ENCODE assay signal across 1 cellular context in the genomic region with DNA sequence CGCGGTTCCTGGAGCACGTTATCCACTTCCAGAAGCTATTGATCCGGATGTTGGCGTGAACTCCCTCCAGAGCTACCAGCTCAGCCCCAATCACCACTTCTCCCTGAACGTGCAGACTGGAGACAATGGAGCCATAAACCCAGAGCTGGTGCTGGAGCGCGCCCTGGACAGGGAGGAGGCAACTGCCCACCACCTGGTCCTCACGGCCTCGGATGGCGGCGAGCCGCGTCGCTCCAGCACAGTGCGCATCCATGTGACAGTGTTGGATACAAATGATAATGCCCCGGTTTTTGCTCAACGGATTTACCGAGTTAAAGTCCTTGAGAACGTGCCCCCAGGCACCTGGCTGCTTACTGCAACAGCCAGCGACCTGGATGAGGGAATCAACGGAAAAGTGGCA.
TF ChIP-seq lines count a peak whose summit lies in the region.

No MANE protein-coding gene starts in this region.

TF ChIP-seq in liver, 16 proteins besides CTCF, POLR2A, EP300 and RAD21:
- TF ChIP-seq, protein P1, sequence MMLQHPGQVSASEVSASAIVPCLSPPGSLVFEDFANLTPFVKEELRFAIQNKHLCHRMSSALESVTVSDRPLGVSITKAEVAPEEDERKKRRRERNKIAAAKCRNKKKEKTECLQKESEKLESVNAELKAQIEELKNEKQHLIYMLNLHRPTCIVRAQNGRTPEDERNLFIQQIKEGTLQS (IDR thresholded peaks at IDR 0.05) = no peak
- no peak for TF ChIP-seq JUND (IDR thresholded peaks at IDR 0.05)
- no peak for TF ChIP-seq NR2F2 (IDR thresholded peaks at IDR 0.05)
- TF ChIP-seq RXRA (IDR thresholded peaks at IDR 0.05) = no peak
- TF ChIP-seq FOXA2 (IDR thresholded peaks at IDR 0.05) = no peak
- no peak for TF ChIP-seq HNF4A (conservative IDR thresholded peaks at IDR 0.05)
- TF ChIP-seq, protein P2, sequence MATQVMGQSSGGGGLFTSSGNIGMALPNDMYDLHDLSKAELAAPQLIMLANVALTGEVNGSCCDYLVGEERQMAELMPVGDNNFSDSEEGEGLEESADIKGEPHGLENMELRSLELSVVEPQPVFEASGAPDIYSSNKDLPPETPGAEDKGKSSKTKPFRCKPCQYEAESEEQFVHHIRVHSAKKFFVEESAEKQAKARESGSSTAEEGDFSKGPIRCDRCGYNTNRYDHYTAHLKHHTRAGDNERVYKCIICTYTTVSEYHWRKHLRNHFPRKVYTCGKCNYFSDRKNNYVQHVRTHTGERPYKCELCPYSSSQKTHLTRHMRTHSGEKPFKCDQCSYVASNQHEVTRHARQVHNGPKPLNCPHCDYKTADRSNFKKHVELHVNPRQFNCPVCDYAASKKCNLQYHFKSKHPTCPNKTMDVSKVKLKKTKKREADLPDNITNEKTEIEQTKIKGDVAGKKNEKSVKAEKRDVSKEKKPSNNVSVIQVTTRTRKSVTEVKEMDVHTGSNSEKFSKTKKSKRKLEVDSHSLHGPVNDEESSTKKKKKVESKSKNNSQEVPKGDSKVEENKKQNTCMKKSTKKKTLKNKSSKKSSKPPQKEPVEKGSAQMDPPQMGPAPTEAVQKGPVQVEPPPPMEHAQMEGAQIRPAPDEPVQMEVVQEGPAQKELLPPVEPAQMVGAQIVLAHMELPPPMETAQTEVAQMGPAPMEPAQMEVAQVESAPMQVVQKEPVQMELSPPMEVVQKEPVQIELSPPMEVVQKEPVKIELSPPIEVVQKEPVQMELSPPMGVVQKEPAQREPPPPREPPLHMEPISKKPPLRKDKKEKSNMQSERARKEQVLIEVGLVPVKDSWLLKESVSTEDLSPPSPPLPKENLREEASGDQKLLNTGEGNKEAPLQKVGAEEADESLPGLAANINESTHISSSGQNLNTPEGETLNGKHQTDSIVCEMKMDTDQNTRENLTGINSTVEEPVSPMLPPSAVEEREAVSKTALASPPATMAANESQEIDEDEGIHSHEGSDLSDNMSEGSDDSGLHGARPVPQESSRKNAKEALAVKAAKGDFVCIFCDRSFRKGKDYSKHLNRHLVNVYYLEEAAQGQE (IDR thresholded peaks at IDR 0.05) = no peak
- TF ChIP-seq EGR1 (IDR thresholded peaks at IDR 0.05; ENCODE audit: low read depth in 2 of 2) = no peak
- no peak for TF ChIP-seq YY1 (IDR thresholded peaks at IDR 0.05)
- TF ChIP-seq, protein P3, sequence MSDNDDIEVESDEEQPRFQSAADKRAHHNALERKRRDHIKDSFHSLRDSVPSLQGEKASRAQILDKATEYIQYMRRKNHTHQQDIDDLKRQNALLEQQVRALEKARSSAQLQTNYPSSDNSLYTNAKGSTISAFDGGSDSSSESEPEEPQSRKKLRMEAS (IDR thresholded peaks at IDR 0.05) = no peak
- TF ChIP-seq GABPA (IDR thresholded peaks at IDR 0.05 in 1 of 2, conservative IDR thresholded peaks at IDR 0.05 in 1 of 2) = no peak
- TF ChIP-seq SP1 (IDR thresholded peaks at IDR 0.05) = no peak
- TF ChIP-seq FOXA1 (IDR thresholded peaks at IDR 0.05) = no peak
TF ChIP-seq in liver: peak in this region for 0.
